Comparison of ENCODE assay signal across 11 cellular contexts in genomic region chr3:192864943-192865342, GRCh38. TPM values are rescaled to one million over a fixed set of nuclear protein-coding genes. Genes with fewer than 3 reads are reported as not detected.
DNase-seq lines count a peak whose midpoint lies in the region; ATAC-seq and TF ChIP-seq lines count a peak whose summit lies in the region.
"Had no signal": no experiment of that assay in that cellular context is flagged by ENCODE, and none has a peak within 500 bp of the region (broad histone marks: within the 10 kb centered on the region; RNA-seq: fewer than 3 reads in every experiment).

No MANE protein-coding gene starts in this region.

- H3K36me3 Mint-ChIP-seq in stimulated activated naive B cell treated with anti-CD40 and anti-IgM and Interleukin-4, amounts not matched to agents 10 μg/mL and 1 μg/mL and 100 μg/mL, for 72 hours: no peaks in the 10 kb centered on the region
- H3K36me3 Mint-ChIP-seq in WTC11: peaks cover 5% of the 10 kb centered on the region

- no peaks in the 10 kb centered on the region for H3K9me3 ChIP-seq in SJCRH30 (replicated peaks)
- H3K9me3 ChIP-seq: left lung had no signal

- TF ChIP-seq CTCF in WTC11 (IDR thresholded peaks at IDR 0.05): no peak

- ATAC-seq in HG02852 (IDR thresholded peaks at IDR 0.05; ENCODE audit: unreplicated experiment): peak; percentile 68
- ATAC-seq in stimulated activated naive B cell treated with anti-CD40 and anti-IgM and Interleukin-4, amounts not matched to agents 10 μg/mL and 1 μg/mL and 100 μg/mL, for 72 hours (replicated peaks): no peak
- ATAC-seq in WTC11: no peak
- ATAC-seq: left lung had no signal

- CTCF ChIA-PET in WTC11 (lab: Charles Lee): no interaction called here

- peaks cover 0 to 8% of the 10 kb centered on the region in 2 donors for H3K27me3 Mint-ChIP-seq in stimulated activated naive B cell treated with anti-CD40 and anti-IgM and Interleukin-4, amounts not matched to agents 10 μg/mL and 1 μg/mL and 100 μg/mL, for 72 hours
- H3K27me3 Mint-ChIP-seq in WTC11 (ENCODE audit: low read depth): no peaks in the 10 kb centered on the region

- H3K27ac ChIP-seq in SJCRH30: peak overlapping the region; percentile 74
- H3K27ac ChIP-seq: 22Rv1, left lung, RWPE1 had no signal

- no peak overlapping the region for H3K4me3 Mint-ChIP-seq in stimulated activated naive B cell treated with anti-CD40 and anti-IgM and Interleukin-4, amounts not matched to agents 10 μg/mL and 1 μg/mL and 100 μg/mL, for 72 hours
- H3K4me3 Mint-ChIP-seq in WTC11: no peak overlapping the region

- no peak overlapping the region for H3K4me3 ChIP-seq in SJCRH30
- H3K4me3 ChIP-seq: left lung had no signal

- H3K27ac Mint-ChIP-seq in stimulated activated naive B cell treated with anti-CD40 and anti-IgM and Interleukin-4, amounts not matched to agents 10 μg/mL and 1 μg/mL and 100 μg/mL, for 72 hours: peak overlapping the region; percentile 43
- no peak overlapping the region; the same call in 1 of the 2 replicates for H3K27ac Mint-ChIP-seq in WTC11

- peaks cover 0 to 2% of the 10 kb centered on the region in 2 donors for H3K4me1 Mint-ChIP-seq in stimulated activated naive B cell treated with anti-CD40 and anti-IgM and Interleukin-4, amounts not matched to agents 10 μg/mL and 1 μg/mL and 100 μg/mL, for 72 hours
- H3K4me1 Mint-ChIP-seq in WTC11: peaks cover 69% of the 10 kb centered on the region

- H3K9me3 Mint-ChIP-seq in stimulated activated naive B cell treated with anti-CD40 and anti-IgM and Interleukin-4, amounts not matched to agents 10 μg/mL and 1 μg/mL and 100 μg/mL, for 72 hours: no peaks in the 10 kb centered on the region
- no peaks in the 10 kb centered on the region for H3K9me3 Mint-ChIP-seq in WTC11

- POLR2A ChIA-PET in WTC11 (lab: Charles Lee): no interaction called here

- no peaks in the 10 kb centered on the region for H3K27me3 ChIP-seq in SJCRH30
- H3K27me3 ChIP-seq: left lung had no signal

- H3K4me1 ChIP-seq in SJCRH30: peaks cover 39% of the 10 kb centered on the region

- DNase-seq in NCI-H2227 (lab: John Stamatoyannopoulos, UW; ENCODE audit: unreplicated experiment) (peak; percentile 10), NCI-H2227 treated with DMSO at 0.1 percent for 48 hours (lab: John Stamatoyannopoulos, UW) (no peak), SJCRH30 (peak; percentile 68 to 86), hepatic stellate cell (ENCODE audit: low spot score) (no peak), SW 1271 (lab: John Stamatoyannopoulos, UW) (no peak), WTC11 (ENCODE audit: low spot score) (no peak)
- DNase-seq in stimulated activated naive B cell treated with anti-CD40 and anti-IgM and Interleukin-4, amounts not matched to agents 10 μg/mL and 1 μg/mL and 100 μg/mL, for 72 hours: no peak
- DNase-seq: left lung had no signal

- H3K36me3 ChIP-seq in SJCRH30: no peaks in the 10 kb centered on the region
- H3K36me3 ChIP-seq: left lung had no signal

TF ChIP-seq in WTC11, 78 proteins besides CTCF, POLR2A, EP300 and RAD21:
- no peak for TF ChIP-seq ERG (CRISPR knock-in tag; IDR thresholded peaks at IDR 0.05)
- TF ChIP-seq USF1 (CRISPR knock-in tag; IDR thresholded peaks at IDR 0.05): no peak
- TF ChIP-seq ELF4 (CRISPR knock-in tag; IDR thresholded peaks at IDR 0.05; ENCODE audit: low read depth): no peak
- no peak for TF ChIP-seq ZNF219 (CRISPR knock-in tag; IDR thresholded peaks at IDR 0.05; ENCODE audit: borderline replicate concordance)
- TF ChIP-seq CDX4 (CRISPR knock-in tag; IDR thresholded peaks at IDR 0.05; ENCODE audit: borderline replicate concordance): no peak
- no peak for TF ChIP-seq ZNF138 (CRISPR knock-in tag; conservative IDR thresholded peaks at IDR 0.05)

RNA-seq across cellular contexts. Expression of gene MB21D2, which starts 52.7 kb away (rescaled TPM):
- 18.3 and 20.4 TPM in 2 replicates for total RNA-seq in SJCRH30 (2014; rRNA removed; shearing (Covaris generic))
- total RNA-seq in WTC11 (2021): 14.0 to 19.7 TPM (median 15.5 TPM) in 3 replicates

Comparison
In these comparisons a context has a peak if more than half of its experiments do, and no peak if none do; other contexts are left out.
1. DNase-seq: peak in NCI-H2227 (single experiment) and SJCRH30 (2 of 2); none in NCI-H2227 treated with DMSO at 0.1 percent for 48 hours (single experiment), stimulated activated naive B cell treated with anti-CD40 and anti-IgM and Interleukin-4, amounts not matched to agents 10 μg/mL and 1 μg/mL and 100 μg/mL, for 72 hours (single experiment), hepatic stellate cell (single experiment), SW 1271 (0 of 2) and WTC11 (single experiment).